Comparison of ENCODE assay signal across 1 cellular context in the genomic region with DNA sequence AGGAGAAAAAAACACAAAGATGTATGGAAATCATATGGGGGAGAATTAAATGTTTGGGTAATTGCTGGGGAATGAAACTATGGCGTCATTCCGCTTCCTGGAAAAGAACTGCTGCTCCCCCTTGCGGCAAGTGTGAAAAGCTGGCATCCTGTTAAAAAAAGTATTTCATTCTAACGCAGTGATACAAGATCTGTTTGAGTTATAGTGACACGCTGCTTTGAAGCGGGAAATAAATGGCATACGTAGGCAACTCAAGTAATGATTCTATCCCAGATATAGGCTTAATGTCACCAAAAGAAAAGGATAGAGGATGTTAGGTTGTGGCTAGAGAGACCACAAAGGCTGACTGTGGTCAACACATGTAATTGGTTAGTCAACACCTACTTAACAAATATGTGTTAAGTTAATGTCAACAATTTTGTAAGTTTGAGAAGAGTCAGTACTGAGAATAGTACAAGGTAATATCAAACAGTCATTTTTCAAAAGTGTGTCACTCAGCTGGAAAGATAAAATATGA.
TF ChIP-seq lines count a peak whose summit lies in the region.

No MANE protein-coding gene starts in this region.

TF ChIP-seq in H1, 55 proteins besides CTCF, POLR2A, EP300 and RAD21:
- TF ChIP-seq, protein P1, sequence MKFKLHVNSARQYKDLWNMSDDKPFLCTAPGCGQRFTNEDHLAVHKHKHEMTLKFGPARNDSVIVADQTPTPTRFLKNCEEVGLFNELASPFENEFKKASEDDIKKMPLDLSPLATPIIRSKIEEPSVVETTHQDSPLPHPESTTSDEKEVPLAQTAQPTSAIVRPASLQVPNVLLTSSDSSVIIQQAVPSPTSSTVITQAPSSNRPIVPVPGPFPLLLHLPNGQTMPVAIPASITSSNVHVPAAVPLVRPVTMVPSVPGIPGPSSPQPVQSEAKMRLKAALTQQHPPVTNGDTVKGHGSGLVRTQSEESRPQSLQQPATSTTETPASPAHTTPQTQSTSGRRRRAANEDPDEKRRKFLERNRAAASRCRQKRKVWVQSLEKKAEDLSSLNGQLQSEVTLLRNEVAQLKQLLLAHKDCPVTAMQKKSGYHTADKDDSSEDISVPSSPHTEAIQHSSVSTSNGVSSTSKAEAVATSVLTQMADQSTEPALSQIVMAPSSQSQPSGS (IDR thresholded peaks at IDR 0.05; ENCODE audit: low read length) = peak; percentile 84
- TF ChIP-seq CEBPB (IDR thresholded peaks at IDR 0.05; ENCODE audit: low read depth, low read length) = peak; percentile 61; the same call in 1 of the 2 replicates
- TF ChIP-seq, protein P2, sequence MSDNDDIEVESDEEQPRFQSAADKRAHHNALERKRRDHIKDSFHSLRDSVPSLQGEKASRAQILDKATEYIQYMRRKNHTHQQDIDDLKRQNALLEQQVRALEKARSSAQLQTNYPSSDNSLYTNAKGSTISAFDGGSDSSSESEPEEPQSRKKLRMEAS (IDR thresholded peaks at IDR 0.05) = no peak
- no peak for TF ChIP-seq POLR2AphosphoS5 (IDR thresholded peaks at IDR 0.05; ENCODE audit: low read depth, low read length)
- TF ChIP-seq CREB1 (IDR thresholded peaks at IDR 0.05) = peak; percentile 65; the same call in 1 of the 2 replicates
- TF ChIP-seq TAF7 (optimal IDR thresholded peaks at IDR 0.05; ENCODE audit: borderline replicate concordance, low read depth, low read length) = no peak
- no peak for TF ChIP-seq TEAD4 (IDR thresholded peaks at IDR 0.05; ENCODE audit: low read depth, low read length)
- no peak for TF ChIP-seq KDM1A (IDR thresholded peaks at IDR 0.05; ENCODE audit: borderline replicate concordance, low read length)
- no peak for TF ChIP-seq RBBP5 (IDR thresholded peaks at IDR 0.05; ENCODE audit: borderline replicate concordance, low read depth, low read length)
- TF ChIP-seq POU5F1 (IDR thresholded peaks at IDR 0.05; ENCODE audit: low read depth, low read length) = no peak
- TF ChIP-seq KDM5A (IDR thresholded peaks at IDR 0.05; ENCODE audit: low read length) = no peak
- TF ChIP-seq, protein P3, sequence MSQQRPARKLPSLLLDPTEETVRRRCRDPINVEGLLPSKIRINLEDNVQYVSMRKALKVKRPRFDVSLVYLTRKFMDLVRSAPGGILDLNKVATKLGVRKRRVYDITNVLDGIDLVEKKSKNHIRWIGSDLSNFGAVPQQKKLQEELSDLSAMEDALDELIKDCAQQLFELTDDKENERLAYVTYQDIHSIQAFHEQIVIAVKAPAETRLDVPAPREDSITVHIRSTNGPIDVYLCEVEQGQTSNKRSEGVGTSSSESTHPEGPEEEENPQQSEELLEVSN (IDR thresholded peaks at IDR 0.05) = no peak
- TF ChIP-seq, protein P4, sequence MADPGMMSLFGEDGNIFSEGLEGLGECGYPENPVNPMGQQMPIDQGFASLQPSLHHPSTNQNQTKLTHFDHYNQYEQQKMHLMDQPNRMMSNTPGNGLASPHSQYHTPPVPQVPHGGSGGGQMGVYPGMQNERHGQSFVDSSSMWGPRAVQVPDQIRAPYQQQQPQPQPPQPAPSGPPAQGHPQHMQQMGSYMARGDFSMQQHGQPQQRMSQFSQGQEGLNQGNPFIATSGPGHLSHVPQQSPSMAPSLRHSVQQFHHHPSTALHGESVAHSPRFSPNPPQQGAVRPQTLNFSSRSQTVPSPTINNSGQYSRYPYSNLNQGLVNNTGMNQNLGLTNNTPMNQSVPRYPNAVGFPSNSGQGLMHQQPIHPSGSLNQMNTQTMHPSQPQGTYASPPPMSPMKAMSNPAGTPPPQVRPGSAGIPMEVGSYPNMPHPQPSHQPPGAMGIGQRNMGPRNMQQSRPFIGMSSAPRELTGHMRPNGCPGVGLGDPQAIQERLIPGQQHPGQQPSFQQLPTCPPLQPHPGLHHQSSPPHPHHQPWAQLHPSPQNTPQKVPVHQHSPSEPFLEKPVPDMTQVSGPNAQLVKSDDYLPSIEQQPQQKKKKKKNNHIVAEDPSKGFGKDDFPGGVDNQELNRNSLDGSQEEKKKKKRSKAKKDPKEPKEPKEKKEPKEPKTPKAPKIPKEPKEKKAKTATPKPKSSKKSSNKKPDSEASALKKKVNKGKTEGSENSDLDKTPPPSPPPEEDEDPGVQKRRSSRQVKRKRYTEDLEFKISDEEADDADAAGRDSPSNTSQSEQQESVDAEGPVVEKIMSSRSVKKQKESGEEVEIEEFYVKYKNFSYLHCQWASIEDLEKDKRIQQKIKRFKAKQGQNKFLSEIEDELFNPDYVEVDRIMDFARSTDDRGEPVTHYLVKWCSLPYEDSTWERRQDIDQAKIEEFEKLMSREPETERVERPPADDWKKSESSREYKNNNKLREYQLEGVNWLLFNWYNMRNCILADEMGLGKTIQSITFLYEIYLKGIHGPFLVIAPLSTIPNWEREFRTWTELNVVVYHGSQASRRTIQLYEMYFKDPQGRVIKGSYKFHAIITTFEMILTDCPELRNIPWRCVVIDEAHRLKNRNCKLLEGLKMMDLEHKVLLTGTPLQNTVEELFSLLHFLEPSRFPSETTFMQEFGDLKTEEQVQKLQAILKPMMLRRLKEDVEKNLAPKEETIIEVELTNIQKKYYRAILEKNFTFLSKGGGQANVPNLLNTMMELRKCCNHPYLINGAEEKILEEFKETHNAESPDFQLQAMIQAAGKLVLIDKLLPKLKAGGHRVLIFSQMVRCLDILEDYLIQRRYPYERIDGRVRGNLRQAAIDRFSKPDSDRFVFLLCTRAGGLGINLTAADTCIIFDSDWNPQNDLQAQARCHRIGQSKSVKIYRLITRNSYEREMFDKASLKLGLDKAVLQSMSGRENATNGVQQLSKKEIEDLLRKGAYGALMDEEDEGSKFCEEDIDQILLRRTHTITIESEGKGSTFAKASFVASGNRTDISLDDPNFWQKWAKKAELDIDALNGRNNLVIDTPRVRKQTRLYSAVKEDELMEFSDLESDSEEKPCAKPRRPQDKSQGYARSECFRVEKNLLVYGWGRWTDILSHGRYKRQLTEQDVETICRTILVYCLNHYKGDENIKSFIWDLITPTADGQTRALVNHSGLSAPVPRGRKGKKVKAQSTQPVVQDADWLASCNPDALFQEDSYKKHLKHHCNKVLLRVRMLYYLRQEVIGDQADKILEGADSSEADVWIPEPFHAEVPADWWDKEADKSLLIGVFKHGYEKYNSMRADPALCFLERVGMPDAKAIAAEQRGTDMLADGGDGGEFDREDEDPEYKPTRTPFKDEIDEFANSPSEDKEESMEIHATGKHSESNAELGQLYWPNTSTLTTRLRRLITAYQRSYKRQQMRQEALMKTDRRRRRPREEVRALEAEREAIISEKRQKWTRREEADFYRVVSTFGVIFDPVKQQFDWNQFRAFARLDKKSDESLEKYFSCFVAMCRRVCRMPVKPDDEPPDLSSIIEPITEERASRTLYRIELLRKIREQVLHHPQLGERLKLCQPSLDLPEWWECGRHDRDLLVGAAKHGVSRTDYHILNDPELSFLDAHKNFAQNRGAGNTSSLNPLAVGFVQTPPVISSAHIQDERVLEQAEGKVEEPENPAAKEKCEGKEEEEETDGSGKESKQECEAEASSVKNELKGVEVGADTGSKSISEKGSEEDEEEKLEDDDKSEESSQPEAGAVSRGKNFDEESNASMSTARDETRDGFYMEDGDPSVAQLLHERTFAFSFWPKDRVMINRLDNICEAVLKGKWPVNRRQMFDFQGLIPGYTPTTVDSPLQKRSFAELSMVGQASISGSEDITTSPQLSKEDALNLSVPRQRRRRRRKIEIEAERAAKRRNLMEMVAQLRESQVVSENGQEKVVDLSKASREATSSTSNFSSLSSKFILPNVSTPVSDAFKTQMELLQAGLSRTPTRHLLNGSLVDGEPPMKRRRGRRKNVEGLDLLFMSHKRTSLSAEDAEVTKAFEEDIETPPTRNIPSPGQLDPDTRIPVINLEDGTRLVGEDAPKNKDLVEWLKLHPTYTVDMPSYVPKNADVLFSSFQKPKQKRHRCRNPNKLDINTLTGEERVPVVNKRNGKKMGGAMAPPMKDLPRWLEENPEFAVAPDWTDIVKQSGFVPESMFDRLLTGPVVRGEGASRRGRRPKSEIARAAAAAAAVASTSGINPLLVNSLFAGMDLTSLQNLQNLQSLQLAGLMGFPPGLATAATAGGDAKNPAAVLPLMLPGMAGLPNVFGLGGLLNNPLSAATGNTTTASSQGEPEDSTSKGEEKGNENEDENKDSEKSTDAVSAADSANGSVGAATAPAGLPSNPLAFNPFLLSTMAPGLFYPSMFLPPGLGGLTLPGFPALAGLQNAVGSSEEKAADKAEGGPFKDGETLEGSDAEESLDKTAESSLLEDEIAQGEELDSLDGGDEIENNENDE (IDR thresholded peaks at IDR 0.05; ENCODE audit: insufficient replicate concordance, low read length) = no peak
- TF ChIP-seq GABPA (IDR thresholded peaks at IDR 0.05; ENCODE audit: borderline replicate concordance, insufficient read depth, low read length) = no peak
- no peak for TF ChIP-seq FOSL1 (IDR thresholded peaks at IDR 0.05; ENCODE audit: insufficient read depth, low read depth, low read length)
- TF ChIP-seq JUND (IDR thresholded peaks at IDR 0.05; ENCODE audit: low read length) = peak; percentile 71; the same call in 1 of the 2 replicates
- TF ChIP-seq YY1 (IDR thresholded peaks at IDR 0.05; ENCODE audit: low read depth, low read length) = peak; percentile 58; the same call in 1 of the 2 replicates
- TF ChIP-seq TAF1 (IDR thresholded peaks at IDR 0.05; ENCODE audit: low read depth, low read length) = no peak
- TF ChIP-seq SAP30 (IDR thresholded peaks at IDR 0.05; ENCODE audit: insufficient read depth, insufficient replicate concordance, low read length) = no peak
- TF ChIP-seq, protein P5, sequence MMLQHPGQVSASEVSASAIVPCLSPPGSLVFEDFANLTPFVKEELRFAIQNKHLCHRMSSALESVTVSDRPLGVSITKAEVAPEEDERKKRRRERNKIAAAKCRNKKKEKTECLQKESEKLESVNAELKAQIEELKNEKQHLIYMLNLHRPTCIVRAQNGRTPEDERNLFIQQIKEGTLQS (IDR thresholded peaks at IDR 0.05; ENCODE audit: insufficient read depth, low read depth, low read length) = peak; percentile 74
